30 cellular contexts compared by ENCODE assay signal in genomic region chrX:134019567-134020206, GRCh38. TPM values are rescaled to one million over a fixed set of nuclear protein-coding genes. Genes with fewer than 3 reads are reported as not detected.
"Had no signal": no experiment of that assay in that cellular context is flagged by ENCODE, and none has a peak within 500 bp of the region (broad histone marks: within the 10 kb centered on the region; RNA-seq: fewer than 3 reads in every experiment).

No MANE protein-coding gene starts in this region.

- H3K27me3 ChIP-seq: neutrophil, suprapubic skin, testis, tibial artery, transverse colon, upper lobe of right lung, uterus had no signal

- H3K36me3 Mint-ChIP-seq: naive B cell; naive thymus-derived CD8-positive, alpha-beta T cell; natural killer cell treated with Interleukin-12 subunit alpha and Interleukin-12 subunit beta and Interleukin-15 and Interleukin-18, amount 100 ng/mL, for 72 hours; stimulated activated memory B cell treated with anti-CD40 and anti-IgM and Interleukin-4, amounts not matched to agents 10 μg/mL and 1 μg/mL and 100 μg/mL, for 72 hours; type B pancreatic cell had no signal

- H3K27me3 Mint-ChIP-seq: stimulated activated naive CD8-positive, alpha-beta T cell treated with anti-CD3 and anti-CD28 coated beads, Interleukin-15, amount 100 ng/mL, for 72 hours had no signal

- H3K27ac Mint-ChIP-seq: naive B cell; natural killer cell treated with Interleukin-12 subunit alpha and Interleukin-12 subunit beta and Interleukin-15 and Interleukin-18, amount 100 ng/mL, for 72 hours; stimulated activated memory B cell treated with anti-CD40 and anti-IgM and Interleukin-4, amounts not matched to agents 10 μg/mL and 1 μg/mL and 100 μg/mL, for 72 hours; stimulated activated naive CD8-positive, alpha-beta T cell treated with anti-CD3 and anti-CD28 coated beads, Interleukin-15, amount 100 ng/mL, for 72 hours; type B pancreatic cell had no signal

- ATAC-seq: naive thymus-derived CD8-positive, alpha-beta T cell; natural killer cell treated with Interleukin-12 subunit alpha and Interleukin-12 subunit beta and Interleukin-15 and Interleukin-18, amount 100 ng/mL, for 72 hours; pancreas; right cardiac atrium; sciatic nerve; stimulated activated memory B cell treated with anti-CD40 and anti-IgM and Interleukin-4, amounts not matched to agents 10 μg/mL and 1 μg/mL and 100 μg/mL, for 72 hours; stimulated activated naive CD8-positive, alpha-beta T cell treated with anti-CD3 and anti-CD28 coated beads, Interleukin-15, amount 100 ng/mL, for 72 hours; stimulated activated naive CD8-positive, alpha-beta T cell treated with anti-CD3 and anti-CD28 coated beads, Interleukin-15, Interleukin-2, amounts not matched to agents 100 U/mL and 50 U/mL, for 24 hours; upper lobe of right lung had no signal

- H3K4me1 Mint-ChIP-seq: naive B cell; naive thymus-derived CD8-positive, alpha-beta T cell; stimulated activated memory B cell treated with anti-CD40 and anti-IgM and Interleukin-4, amounts not matched to agents 10 μg/mL and 1 μg/mL and 100 μg/mL, for 72 hours; stimulated activated naive CD8-positive, alpha-beta T cell treated with anti-CD3 and anti-CD28 coated beads, Interleukin-15, amount 100 ng/mL, for 72 hours had no signal

- H3K4me3 Mint-ChIP-seq: naive thymus-derived CD8-positive, alpha-beta T cell; natural killer cell treated with Interleukin-12 subunit alpha and Interleukin-12 subunit beta and Interleukin-15 and Interleukin-18, amount 100 ng/mL, for 72 hours; stimulated activated memory B cell treated with anti-CD40 and anti-IgM and Interleukin-4, amounts not matched to agents 10 μg/mL and 1 μg/mL and 100 μg/mL, for 72 hours; stimulated activated naive CD8-positive, alpha-beta T cell treated with anti-CD3 and anti-CD28 coated beads, Interleukin-15, amount 100 ng/mL, for 72 hours; type B pancreatic cell had no signal

- DNase-seq: naive B cell; naive thymus-derived CD8-positive, alpha-beta T cell; nucleus accumbens; pancreas; right cardiac atrium; spleen; stimulated activated CD4-positive, alpha-beta T cell treated with anti-CD3 and anti-CD28 coated beads, Interleukin-12 subunit alpha, Interleukin-12 subunit beta, amount 100 ng/mL, for 4 hours; stimulated activated CD4-positive, alpha-beta T cell treated with anti-CD3 and anti-CD28 coated beads, Interleukin-1b, Interleukin-23, amount 100 ng/mL, for 48 hours; stimulated activated CD4-positive, alpha-beta T cell treated with anti-CD3 and anti-CD28 coated beads, Interleukin-4, amount 100 ng/mL, for 1 hour; stimulated activated CD4-positive, alpha-beta T cell treated with anti-CD3 and anti-CD28 coated beads, Interleukin-4, amount 100 ng/mL, for 4 hours; stimulated activated CD8-positive, alpha-beta memory T cell treated with anti-CD3 and anti-CD28 coated beads, Interleukin-4, amount 100 ng/mL, for 48 hours; stimulated activated naive CD4-positive, alpha-beta T cell; stimulated activated naive CD8-positive, alpha-beta T cell treated with anti-CD3 and anti-CD28 coated beads, Interleukin-15, amount 100 ng/mL, for 72 hours; stimulated activated naive CD8-positive, alpha-beta T cell treated with anti-CD3 and anti-CD28 coated beads, Interleukin-15, Interleukin-2, amounts not matched to agents 100 U/mL and 50 U/mL, for 24 hours; substantia nigra; testis; tibial artery; transverse colon; upper lobe of right lung; uterus had no signal

- H3K4me3 ChIP-seq: pancreas, prostate gland, skin epidermis, smooth muscle cell, spleen, suprapubic skin, testis, tibial artery, transverse colon, upper lobe of right lung, uterus had no signal

- H3K4me1 ChIP-seq: pancreas, prostate gland, spleen, suprapubic skin, testis, tibial artery, transverse colon, upper lobe of right lung, uterus had no signal

- H3K27ac ChIP-seq: neutrophil, pancreas, prostate gland, skin epidermis, spleen, suprapubic skin, testis, tibial artery, transverse colon, upper lobe of right lung, uterus had no signal

- H3K36me3 ChIP-seq: neutrophil, pancreas, prostate gland, spleen, suprapubic skin, tibial artery, transverse colon, upper lobe of right lung, uterus had no signal

- H3K9me3 ChIP-seq: neutrophil, pancreas, prostate gland, spleen, suprapubic skin, testis, tibial artery, transverse colon, upper lobe of right lung, uterus had no signal

- H3K9me3 Mint-ChIP-seq: natural killer cell treated with Interleukin-12 subunit alpha and Interleukin-12 subunit beta and Interleukin-15 and Interleukin-18, amount 100 ng/mL, for 72 hours; stimulated activated naive CD8-positive, alpha-beta T cell treated with anti-CD3 and anti-CD28 coated beads, Interleukin-15, amount 100 ng/mL, for 72 hours; type B pancreatic cell had no signal

- H3K4me2 ChIP-seq: smooth muscle cell had no signal

RNA-seq across cellular contexts. Expression of gene GPC3, which starts 34.3 kb away (rescaled TPM):
- total RNA-seq: naive thymus-derived CD8-positive, alpha-beta T cell; natural killer cell treated with Interleukin-12 subunit alpha and Interleukin-12 subunit beta and Interleukin-15 and Interleukin-18, amount 100 ng/mL, for 72 hours; pulmonary artery endothelial cell had no signal
